Comparison of ENCODE assay signal across 14 cellular contexts in the genomic region with DNA sequence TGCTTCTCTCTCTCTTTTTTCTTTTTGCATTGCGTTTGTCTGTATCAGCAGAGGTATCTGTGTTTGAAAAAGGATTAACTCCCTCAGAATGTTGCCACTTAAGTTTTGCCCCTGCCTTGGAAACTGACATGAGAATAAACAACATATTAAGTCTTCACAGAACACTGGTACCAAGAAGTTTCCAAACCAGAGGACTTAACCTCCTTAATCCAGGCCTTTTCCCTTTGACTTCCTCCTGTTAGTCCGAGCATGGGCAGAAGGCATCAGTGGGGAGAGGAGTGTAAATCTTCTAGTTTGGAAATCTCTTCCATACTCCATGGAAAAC.
"Had no signal": no experiment of that assay in that cellular context is flagged by ENCODE, and none has a peak within 500 bp of the region (broad histone marks: within the 10 kb centered on the region; RNA-seq: fewer than 3 reads in every experiment).

No MANE protein-coding gene starts in this region.

- H3K4me1 Mint-ChIP-seq: activated naive CD4-positive, alpha-beta T cell treated with anti-CD3 and anti-CD28 coated beads, Interleukin-2, amount 50 U/mL, for 24 hours; activated T-helper 17 cell treated with anti-CD3 and anti-CD28 coated beads, Interleukin-2, amount 50 U/mL, for 72 hours; stimulated activated memory B cell treated with anti-CD40 and anti-IgM and Interleukin-4, amounts not matched to agents 10 μg/mL and 1 μg/mL and 100 μg/mL, for 72 hours had no signal

- H3K27ac ChIP-seq: breast epithelium, esophagus muscularis mucosa, foreskin keratinocyte, heart left ventricle, neutrophil, tibial nerve had no signal

- H3K9me3 ChIP-seq: breast epithelium, esophagus muscularis mucosa, heart left ventricle, neutrophil, tibial nerve had no signal

- H3K27ac Mint-ChIP-seq: activated naive CD4-positive, alpha-beta T cell treated with anti-CD3 and anti-CD28 coated beads, Interleukin-2, amount 50 U/mL, for 24 hours; activated T-helper 17 cell treated with anti-CD3 and anti-CD28 coated beads, Interleukin-2, amount 50 U/mL, for 72 hours; stimulated activated memory B cell treated with anti-CD40 and anti-IgM and Interleukin-4, amounts not matched to agents 10 μg/mL and 1 μg/mL and 100 μg/mL, for 72 hours had no signal

- H3K36me3 Mint-ChIP-seq: activated naive CD4-positive, alpha-beta T cell treated with anti-CD3 and anti-CD28 coated beads, Interleukin-2, amount 50 U/mL, for 24 hours; stimulated activated memory B cell treated with anti-CD40 and anti-IgM and Interleukin-4, amounts not matched to agents 10 μg/mL and 1 μg/mL and 100 μg/mL, for 72 hours had no signal

- DNase-seq: activated CD4-positive, alpha-beta T cell treated with anti-CD3 and anti-CD28 coated beads for 48 hours; activated CD8-positive, alpha-beta memory T cell treated with anti-CD3 and anti-CD28 coated beads for 24 hours; foreskin keratinocyte; heart left ventricle; midbrain; T-helper 1 cell had no signal

- H3K9me3 Mint-ChIP-seq: activated naive CD4-positive, alpha-beta T cell treated with anti-CD3 and anti-CD28 coated beads, Interleukin-2, amount 50 U/mL, for 24 hours had no signal

- H3K4me3 Mint-ChIP-seq: activated naive CD4-positive, alpha-beta T cell treated with anti-CD3 and anti-CD28 coated beads, Interleukin-2, amount 50 U/mL, for 24 hours; activated T-helper 17 cell treated with anti-CD3 and anti-CD28 coated beads, Interleukin-2, amount 50 U/mL, for 72 hours; stimulated activated memory B cell treated with anti-CD40 and anti-IgM and Interleukin-4, amounts not matched to agents 10 μg/mL and 1 μg/mL and 100 μg/mL, for 72 hours had no signal

- H3K27me3 ChIP-seq: breast epithelium, esophagus muscularis mucosa, foreskin keratinocyte, neutrophil, tibial nerve had no signal

- ATAC-seq: activated T-helper 17 cell treated with anti-CD3 and anti-CD28 coated beads, Interleukin-2, amount 50 U/mL, for 72 hours; foreskin keratinocyte had no signal

- H3K36me3 ChIP-seq: breast epithelium, esophagus muscularis mucosa, heart left ventricle, neutrophil, tibial nerve had no signal

- H3K4me1 ChIP-seq: breast epithelium, esophagus muscularis mucosa had no signal

- FAIRE-seq: endometrium had no signal
